ENCODE assay signal across 23 cellular contexts in the genomic region with DNA sequence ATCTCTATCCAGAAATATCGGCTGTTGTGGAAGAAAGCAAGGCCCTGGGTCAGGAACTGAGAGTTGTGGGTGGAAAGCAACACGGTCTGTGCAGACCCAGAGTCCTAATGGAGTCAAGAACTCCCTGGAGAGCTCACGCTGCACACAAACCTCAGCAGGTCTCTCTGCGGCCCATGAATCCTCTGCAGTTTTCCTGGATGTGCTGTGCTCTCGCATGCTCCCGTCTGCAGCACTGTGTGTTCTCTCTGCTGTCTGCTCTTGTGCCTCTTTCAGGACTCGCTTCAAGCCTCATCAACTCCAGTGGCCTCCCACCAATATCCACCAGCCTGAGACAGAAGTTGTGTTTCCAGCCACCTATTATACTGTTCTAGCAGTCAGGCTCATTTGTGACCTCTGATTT. TPM values are rescaled to one million over a fixed set of nuclear protein-coding genes. Genes with fewer than 3 reads are reported as not detected.
A peak's percentile ranks its signal among the peaks of the same experiment; 100 is the strongest.
DNase-seq lines count a peak whose midpoint lies in the region; ATAC-seq and TF ChIP-seq lines count a peak whose summit lies in the region.
"Had no signal": no experiment of that assay in that cellular context is flagged by ENCODE, and none has a peak within 500 bp of the region (broad histone marks: within the 10 kb centered on the region; RNA-seq: fewer than 3 reads in every experiment).

No MANE protein-coding gene starts in this region.

- H3K4me1 Mint-ChIP-seq in natural killer cell (peaks cover 57 to 70% of the 10 kb centered on the region in 2 donors), neural progenitor cell (peaks cover 5% of the 10 kb centered on the region)
- H3K4me1 Mint-ChIP-seq in natural killer cell treated with Interleukin-12 subunit alpha and Interleukin-12 subunit beta and Interleukin-15 and Interleukin-18, amount 100 ng/mL, for 72 hours (ENCODE audit: low read depth in 2 of 2), result peaks cover 53 to 64% of the 10 kb centered on the region in 2 donors

- H2BK120ac ChIP-seq in mesendoderm (ENCODE audit: low read depth, low read length), result no peak overlapping the region

- no peak overlapping the region for H3K18ac ChIP-seq in mesendoderm (ENCODE audit: low read length)

- ATAC-seq in natural killer cell (no peak), HG02588 (IDR thresholded peaks at IDR 0.05; ENCODE audit: unreplicated experiment) (no peak)
- ATAC-seq in natural killer cell treated with Interleukin-12 subunit alpha and Interleukin-12 subunit beta and Interleukin-15 and Interleukin-18, amount 100 ng/mL, for 72 hours, result no peak
- ATAC-seq: activated T-helper 17 cell treated with anti-CD3 and anti-CD28 coated beads, Interleukin-2, amount 50 U/mL, for 72 hours; gastroesophageal sphincter; HCT116 had no signal

- TF ChIP-seq CTCF in natural killer cell (IDR thresholded peaks at IDR 0.05), result no peak
- no peak for TF ChIP-seq CTCF in neural progenitor cell (IDR thresholded peaks at IDR 0.05)

- H3F3A ChIP-seq in neural progenitor cell (ENCODE audit: low read depth), result peaks cover 5% of the 10 kb centered on the region

- H4K5ac ChIP-seq in mesendoderm (ENCODE audit: low read length), result no peak overlapping the region

- H2AK5ac ChIP-seq in mesendoderm (ENCODE audit: low read length), result no peak overlapping the region

- H3K56ac ChIP-seq in mesendoderm (ENCODE audit: low read length), result peak overlapping the region; percentile 34

- H3K9ac ChIP-seq in mesendoderm (ENCODE audit: low read length) (no peak overlapping the region), neural progenitor cell (no peak overlapping the region)
- H3K9ac ChIP-seq: KMS-11 had no signal

- peaks cover 4% of the 10 kb centered on the region for H3K4me1 ChIP-seq in mesendoderm (ENCODE audit: control insufficient read depth, low read depth, low read length)
- peaks cover 6% of the 10 kb centered on the region for H3K4me1 ChIP-seq in neural progenitor cell
- H3K4me1 ChIP-seq: prostate gland had no signal

- peaks cover 67% of the 10 kb centered on the region for H4K20me1 ChIP-seq in neural progenitor cell (ENCODE audit: low read depth)

- H3K79me1 ChIP-seq in mesendoderm (ENCODE audit: low read length), result peaks cover 14% of the 10 kb centered on the region

- no peak for DNase-seq in natural killer cell
- no peak for DNase-seq in natural killer cell treated with Interleukin-12 subunit alpha and Interleukin-12 subunit beta and Interleukin-15 and Interleukin-18, amount 100 ng/mL, for 72 hours (ENCODE audit: low spot score)
- DNase-seq in SK-N-DZ (ENCODE audit: low spot score), result peak; percentile 22
- peak; percentile 14 for DNase-seq in mesendoderm
- DNase-seq in stimulated activated CD8-positive, alpha-beta memory T cell treated with anti-CD3 and anti-CD28 coated beads, Interleukin-4, amount 100 ng/mL, for 48 hours, result no peak
- no peak for DNase-seq in GOT3 (lab: John Stamatoyannopoulos, UW)
- no peak for DNase-seq in neural progenitor cell (ENCODE audit: low spot score)
- DNase-seq: activated CD4-positive, alpha-beta T cell treated with anti-CD3 and anti-CD28 coated beads for 1 hour; adrenal gland; naive B cell; NCI-H1092 treated with DMSO at 0.1 percent for 48 hours; stimulated activated CD4-positive, alpha-beta T cell treated with anti-CD3 and anti-CD28 coated beads, Interleukin-12 subunit alpha, Interleukin-12 subunit beta, amount 100 ng/mL, for 4 hours had no signal

- intact Hi-C loops in natural killer cell (cut with micrococcal nuclease), result no loop called here

- H3K36me3 Mint-ChIP-seq in natural killer cell (no peaks in the 10 kb centered on the region), neural progenitor cell (peaks cover 10% of the 10 kb centered on the region)
- H3K36me3 Mint-ChIP-seq in natural killer cell treated with Interleukin-12 subunit alpha and Interleukin-12 subunit beta and Interleukin-15 and Interleukin-18, amount 100 ng/mL, for 72 hours, result no peaks in the 10 kb centered on the region

- no peak overlapping the region for H2BK15ac ChIP-seq in mesendoderm (replicated peaks; ENCODE audit: low read depth)

- no peak overlapping the region for H2AFZ ChIP-seq in neural progenitor cell (replicated peaks)

- H3K36me3 ChIP-seq in mesendoderm (ENCODE audit: control insufficient read depth, insufficient read depth, low read length) (no peaks in the 10 kb centered on the region), neural progenitor cell (no peaks in the 10 kb centered on the region)
- H3K36me3 ChIP-seq: adrenal gland, cardiac muscle cell, gastroesophageal sphincter, prostate gland had no signal

- H3K79me2 ChIP-seq in mesendoderm (ENCODE audit: control insufficient read depth, insufficient read depth, low read length) (peaks cover 18% of the 10 kb centered on the region), neural progenitor cell (ENCODE audit: low read depth) (peaks cover 99% of the 10 kb centered on the region)

- H3K4me3 Mint-ChIP-seq in natural killer cell (no peak overlapping the region), neural progenitor cell (no peak overlapping the region)
- no peak overlapping the region for H3K4me3 Mint-ChIP-seq in natural killer cell treated with Interleukin-12 subunit alpha and Interleukin-12 subunit beta and Interleukin-15 and Interleukin-18, amount 100 ng/mL, for 72 hours
- H3K4me3 Mint-ChIP-seq: activated T-helper 17 cell treated with anti-CD3 and anti-CD28 coated beads, Interleukin-2, amount 50 U/mL, for 72 hours; naive B cell had no signal

- H3K27me3 Mint-ChIP-seq in natural killer cell (ENCODE audit: low read depth in 2 of 2), result no peaks in the 10 kb centered on the region
- no peaks in the 10 kb centered on the region for H3K27me3 Mint-ChIP-seq in natural killer cell treated with Interleukin-12 subunit alpha and Interleukin-12 subunit beta and Interleukin-15 and Interleukin-18, amount 100 ng/mL, for 72 hours
- no peaks in the 10 kb centered on the region for H3K27me3 Mint-ChIP-seq in neural progenitor cell (ENCODE audit: insufficient read depth, low read depth)
- H3K27me3 Mint-ChIP-seq: activated T-helper 17 cell treated with anti-CD3 and anti-CD28 coated beads, Interleukin-2, amount 50 U/mL, for 72 hours; naive B cell had no signal

- no peak overlapping the region for H3K23ac ChIP-seq in mesendoderm (ENCODE audit: low read length)

- H3K27ac Mint-ChIP-seq in natural killer cell, result peak overlapping the region; percentile 3 to 84
- no peak overlapping the region for H3K27ac Mint-ChIP-seq in natural killer cell treated with Interleukin-12 subunit alpha and Interleukin-12 subunit beta and Interleukin-15 and Interleukin-18, amount 100 ng/mL, for 72 hours
- H3K27ac Mint-ChIP-seq in neural progenitor cell, result no peak overlapping the region
- H3K27ac Mint-ChIP-seq: activated T-helper 17 cell treated with anti-CD3 and anti-CD28 coated beads, Interleukin-2, amount 50 U/mL, for 72 hours had no signal

- no peak overlapping the region for H3K4ac ChIP-seq in mesendoderm (ENCODE audit: low read depth, low read length)

- H3K4me2 ChIP-seq in mesendoderm (ENCODE audit: low read length) (no peak overlapping the region), neural progenitor cell (no peak overlapping the region)
- H3K4me2 ChIP-seq: KMS-11 had no signal

- no CpG with 5 or more reads among the region's 7 CpGs for WGBS in mesendoderm (ENCODE audit: extremely low coverage, insufficient coverage, low lambda C conversion rate)

- H3K9me3 ChIP-seq in neural progenitor cell (ENCODE audit: low read depth), result no peaks in the 10 kb centered on the region
- H3K9me3 ChIP-seq: adrenal gland, gastroesophageal sphincter, prostate gland had no signal

- no peak overlapping the region for H4K8ac ChIP-seq in mesendoderm (ENCODE audit: low read depth, low read length)

- H3K27me3 ChIP-seq in mesendoderm (ENCODE audit: insufficient read depth, low read length, poor library complexity) (no peaks in the 10 kb centered on the region), neural progenitor cell (no peaks in the 10 kb centered on the region)
- H3K27me3 ChIP-seq: adrenal gland, cardiac muscle cell, gastroesophageal sphincter had no signal

- H3K9me3 Mint-ChIP-seq in natural killer cell (no peaks in the 10 kb centered on the region), neural progenitor cell (peaks cover 21% of the 10 kb centered on the region)
- H3K9me3 Mint-ChIP-seq in natural killer cell treated with Interleukin-12 subunit alpha and Interleukin-12 subunit beta and Interleukin-15 and Interleukin-18, amount 100 ng/mL, for 72 hours, result peaks cover 3% of the 10 kb centered on the region
- H3K9me3 Mint-ChIP-seq: activated T-helper 17 cell treated with anti-CD3 and anti-CD28 coated beads, Interleukin-2, amount 50 U/mL, for 72 hours had no signal

- H3K27ac ChIP-seq in mesendoderm (ENCODE audit: low read depth, low read length), result peak overlapping the region; percentile 27
- H3K27ac ChIP-seq in neural progenitor cell, result no peak overlapping the region
- H3K27ac ChIP-seq: cardiac muscle cell, gastroesophageal sphincter, KMS-11, prostate gland, SK-N-MC had no signal

- no peak overlapping the region for H2BK5ac ChIP-seq in mesendoderm (ENCODE audit: low read length)

- H3K4me3 ChIP-seq in mesendoderm (ENCODE audit: low read length), result no peak overlapping the region
- H3K4me3 ChIP-seq in neural progenitor cell, result no peak overlapping the region
- H3K4me3 ChIP-seq: adrenal gland, cardiac muscle cell, gastroesophageal sphincter, prostate gland, SK-N-MC had no signal

RNA-seq across cellular contexts. Expression of a gene that starts 24.3 kb away (rescaled TPM):
- total RNA-seq in natural killer cell, result not detected
- total RNA-seq in natural killer cell treated with Interleukin-12 subunit alpha and Interleukin-12 subunit beta and Interleukin-15 and Interleukin-18, amount 100 ng/mL, for 72 hours, result not detected
- not detected in 2 replicates for polyA plus RNA-seq in SK-N-DZ (2014; cell fraction: cytosol; rRNA removed)
- polyA plus RNA-seq in SK-N-DZ (2014; cell fraction: nucleus; rRNA removed), result not detected in 2 replicates
- polyA plus RNA-seq in mesendoderm (2013, experiment 1 of 2), result not detected
- polyA plus RNA-seq in mesendoderm (2013, experiment 2 of 2), result not detected
- total RNA-seq in neural progenitor cell (ENCODE audit: low replicate concordance), result not detected in 2 replicates
- total RNA-seq: activated T-helper 17 cell treated with anti-CD3 and anti-CD28 coated beads, Interleukin-2, amount 50 U/mL, for 72 hours; adrenal gland; cardiac muscle cell; gastroesophageal sphincter; liver; prostate gland had no signal
- polyA plus RNA-seq: adrenal gland, esophagus, thymus had no signal

Comparison
In these comparisons a context has a peak if more than half of its experiments do, and no peak if none do; other contexts are left out.
1. H3K27ac Mint-ChIP-seq: peak in natural killer cell (2 of 2); none in natural killer cell treated with Interleukin-12 subunit alpha and Interleukin-12 subunit beta and Interleukin-15 and Interleukin-18, amount 100 ng/mL, for 72 hours (0 of 2) and neural progenitor cell (single experiment).
2. DNase-seq: peak in SK-N-DZ (single experiment) and mesendoderm (single experiment); none in natural killer cell (single experiment), natural killer cell treated with Interleukin-12 subunit alpha and Interleukin-12 subunit beta and Interleukin-15 and Interleukin-18, amount 100 ng/mL, for 72 hours (single experiment), stimulated activated CD8-positive, alpha-beta memory T cell treated with anti-CD3 and anti-CD28 coated beads, Interleukin-4, amount 100 ng/mL, for 48 hours (single experiment), GOT3 (single experiment) and neural progenitor cell (single experiment).